ENCODE assay signal across 11 cellular contexts in genomic region chr20:49790077-49790798, GRCh38. TPM values are rescaled to one million over a fixed set of nuclear protein-coding genes. Genes with fewer than 3 reads are reported as not detected.
DNase-seq lines count a peak whose midpoint lies in the region; ATAC-seq and TF ChIP-seq lines count a peak whose summit lies in the region.
"Had no signal": no experiment of that assay in that cellular context is flagged by ENCODE, and none has a peak within 500 bp of the region (broad histone marks: within the 10 kb centered on the region; RNA-seq: fewer than 3 reads in every experiment).

No MANE protein-coding gene starts in this region.

- POLR2A ChIA-PET in AG04450 (lab: Yijun Ruan, JAX): interaction anchor here (0.5 to 1.1 kb wide), 6 partner anchors 10 to 79 kb away, joined by 3 to 6 read pairs (median 3); partner anchors contain the start of gene SLC9A8

- TF ChIP-seq RAD21 in liver (IDR thresholded peaks at IDR 0.05): peak in 1 of 2 donors; percentile 18

- H3K27me3 ChIP-seq in AG04450 (ENCODE audit: control insufficient read depth, insufficient read depth, low read length): no peaks in the 10 kb centered on the region
- no peaks in the 10 kb centered on the region for H3K27me3 ChIP-seq in liver (ENCODE audit: control insufficient read depth in 4 of 4, insufficient read depth in 4 of 4, low read length in 3 of 4)

- ATAC-seq in HG02678 (IDR thresholded peaks at IDR 0.05; ENCODE audit: unreplicated experiment) (no peak), GM18520 (IDR thresholded peaks at IDR 0.05; ENCODE audit: unreplicated experiment) (no peak), HG03354 (IDR thresholded peaks at IDR 0.05; ENCODE audit: poor library complexity, severe bottlenecking, unreplicated experiment) (no peak)
- ATAC-seq: CD8-positive, alpha-beta T cell; stimulated activated memory B cell treated with anti-CD40 and anti-IgM and Interleukin-4, amounts not matched to agents 10 μg/mL and 1 μg/mL and 100 μg/mL, for 72 hours had no signal

- H3K9me3 ChIP-seq in AG04450 (ENCODE audit: control insufficient read depth, insufficient read depth, low read length) (no peaks in the 10 kb centered on the region), liver (ENCODE audit: control insufficient read depth in 4 of 4, low read length in 3 of 4) (no peaks in the 10 kb centered on the region)

- H3K4me1 ChIP-seq in liver (ENCODE audit: control insufficient read depth in 4 of 4, insufficient read depth in 4 of 4, low read length in 3 of 4): no peaks in the 10 kb centered on the region

- CTCF ChIA-PET in AG04450 (lab: Charles Lee): no interaction called here

- no peak overlapping the region for H3K9ac ChIP-seq in liver (ENCODE audit: low read depth in 1 of 2, low read length in 2 of 2)

- H3K27ac ChIP-seq in AG04450 (ENCODE audit: low read depth, low read length): peak overlapping the region; percentile 89
- peak overlapping the region; percentile 21 to 53 for H3K27ac ChIP-seq in liver (ENCODE audit: low read depth in 1 of 2, low read length in 2 of 2)

- no peaks in the 10 kb centered on the region for H3K36me3 ChIP-seq in liver (ENCODE audit: control insufficient read depth in 4 of 4, insufficient read depth in 3 of 4, low read depth in 1 of 4, low read length in 3 of 4)

- no peak overlapping the region for H3K4me3 ChIP-seq in AG04450 (ENCODE audit: low read depth, low read length)
- no peak overlapping the region for H3K4me3 ChIP-seq in cardiac fibroblast (replicated peaks in 1 of 2; ENCODE audit: low read depth in 2 of 2, low read length in 2 of 2)
- no peak overlapping the region for H3K4me3 ChIP-seq in liver (ENCODE audit: low read depth in 1 of 3, low read length in 3 of 3)

- DNase-seq in AG04450 (ENCODE audit: low read depth, low spot score) (peak; percentile 59), LHCN-M2 (ENCODE audit: low read depth) (peak; percentile 77), cardiac fibroblast (ENCODE audit: low read depth in 2 of 2) (peak; percentile 88), cerebellar cortex (ENCODE audit: low spot score) (no peak)
- DNase-seq: activated effector memory CD4-positive, alpha-beta T cell treated with Interleukin-2 at 50 U/mL for 16 hours; CD8-positive, alpha-beta T cell had no signal

- WGBS in liver: 62% methylated on average over 9 of the region's 9 CpGs

- no peak for TF ChIP-seq CTCF in AG04450 (IDR thresholded peaks at IDR 0.05; ENCODE audit: low read depth, low read length)
- no peak for TF ChIP-seq CTCF in cardiac fibroblast (IDR thresholded peaks at IDR 0.05; ENCODE audit: low read depth, low read length)
- TF ChIP-seq CTCF in liver (IDR thresholded peaks at IDR 0.05; ENCODE audit: low read depth, low read length, missing input control): no peak

TF ChIP-seq in liver, 16 proteins besides CTCF, POLR2A, EP300 and RAD21:
- no peak for TF ChIP-seq HNF4A (conservative IDR thresholded peaks at IDR 0.05)
- no peak for TF ChIP-seq FOXA2 (IDR thresholded peaks at IDR 0.05)
- TF ChIP-seq SP1 (IDR thresholded peaks at IDR 0.05): peak; percentile 72
- TF ChIP-seq ZBTB33 (IDR thresholded peaks at IDR 0.05): no peak
- TF ChIP-seq JUND (IDR thresholded peaks at IDR 0.05): no peak
- TF ChIP-seq NR2F2 (IDR thresholded peaks at IDR 0.05): peak; percentile 98
- TF ChIP-seq FOXA1 (IDR thresholded peaks at IDR 0.05): no peak
- TF ChIP-seq GABPA (IDR thresholded peaks at IDR 0.05 in 1 of 2, conservative IDR thresholded peaks at IDR 0.05 in 1 of 2): no peak
- no peak for TF ChIP-seq TAF1 (conservative IDR thresholded peaks at IDR 0.05)
- TF ChIP-seq REST (IDR thresholded peaks at IDR 0.05): no peak
- no peak for TF ChIP-seq MAX (IDR thresholded peaks at IDR 0.05)
- peak; percentile 62 to 74 for TF ChIP-seq RXRA (IDR thresholded peaks at IDR 0.05)
- TF ChIP-seq EGR1 (IDR thresholded peaks at IDR 0.05; ENCODE audit: low read depth in 2 of 2): no peak
- no peak for TF ChIP-seq ATF3 (IDR thresholded peaks at IDR 0.05)
- TF ChIP-seq HNF4G (IDR thresholded peaks at IDR 0.05): no peak
- no peak for TF ChIP-seq YY1 (IDR thresholded peaks at IDR 0.05)

RNA-seq across cellular contexts. Expression of gene SLC9A8, which starts 22.4 kb away (rescaled TPM):
- polyA plus RNA-seq in AG04450 (2011; rRNA removed) (2.3 and 3.2 TPM in 2 replicates), liver (1 to 10 TPM; 4.0 to 8.0 TPM)
- 9.5 and 10.1 TPM in 2 replicates for polyA minus RNA-seq in AG04450 (2011; rRNA and poly(A)+ RNA removed)
- total RNA-seq in LHCN-M2 (2014; rRNA removed) (7.2 and 8.5 TPM in 2 replicates), liver (1 to 10 TPM; 9.2 to 9.5 TPM)
- 6.0 TPM for polyA plus RNA-seq in LHCN-M2 (2012)
